In the genomic region with DNA sequence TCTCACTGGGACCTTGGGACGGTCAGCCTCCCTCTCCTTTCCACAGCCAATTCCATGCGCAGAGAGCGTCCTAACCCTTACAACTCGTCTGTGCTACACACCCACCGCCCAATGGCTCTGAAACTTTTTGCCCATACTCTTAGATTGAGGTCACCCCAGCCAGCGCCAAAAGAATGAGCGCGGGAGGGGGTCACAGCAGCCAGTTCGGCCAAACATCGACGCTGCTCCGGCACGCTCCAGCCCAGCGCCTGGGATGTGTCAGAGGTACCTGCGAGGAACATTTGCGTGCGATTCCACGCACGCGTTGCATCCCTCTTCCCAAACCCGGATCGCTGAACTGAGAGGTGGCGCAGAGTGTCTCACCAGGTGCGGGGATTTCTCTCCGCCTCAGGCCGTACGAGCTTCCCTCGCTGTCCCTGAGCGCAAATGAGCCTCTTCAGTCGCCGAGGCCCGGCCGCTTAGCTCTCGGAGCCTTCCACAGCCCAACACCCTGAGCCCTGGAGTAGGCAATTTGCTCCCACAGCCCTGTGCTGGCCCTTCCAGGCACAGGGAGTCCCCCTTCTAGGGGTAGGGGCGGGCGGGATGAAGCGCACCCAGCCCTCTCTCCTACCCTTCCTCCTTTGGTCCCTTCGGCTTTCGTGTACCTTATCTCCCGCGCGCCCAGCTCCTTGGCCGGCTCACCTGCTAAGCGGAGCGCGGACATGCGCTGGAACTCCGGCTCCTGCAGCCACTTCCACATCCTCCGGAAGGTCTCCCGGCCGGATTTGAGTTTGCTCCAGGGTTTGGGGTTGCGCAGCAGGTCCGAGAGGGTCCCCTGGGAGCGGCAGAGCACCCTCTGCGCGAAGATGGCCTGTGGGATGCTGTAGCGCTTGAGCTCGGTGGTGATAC, we compare ENCODE assay signal across 15 cellular contexts. TPM values are rescaled to one million over a fixed set of nuclear protein-coding genes. Genes with fewer than 3 reads are reported as not detected.
A peak's percentile ranks its signal among the peaks of the same experiment; 100 is the strongest.
DNase-seq lines count a peak whose midpoint lies in the region; ATAC-seq, FAIRE-seq and TF ChIP-seq lines count a peak whose summit lies in the region.
"Had no signal": no experiment of that assay in that cellular context is flagged by ENCODE, and none has a peak within 500 bp of the region (broad histone marks: within the 10 kb centered on the region; RNA-seq: fewer than 3 reads in every experiment).

No MANE protein-coding gene starts in this region.

- no peaks in the 10 kb centered on the region for H3K9me3 Mint-ChIP-seq in stimulated activated naive CD8-positive, alpha-beta T cell treated with anti-CD3 and anti-CD28 coated beads, Interleukin-15, Interleukin-2, amounts not matched to agents 100 ng/mL and 50 ng/mL, for 24 hours
- H3K9me3 Mint-ChIP-seq in stimulated activated naive CD8-positive, alpha-beta T cell treated with anti-CD3 and anti-CD28 coated beads, Interleukin-15, amount 100 ng/mL, for 72 hours: no peaks in the 10 kb centered on the region
- no peaks in the 10 kb centered on the region for H3K9me3 Mint-ChIP-seq in activated CD8-positive, alpha-beta T cell treated with anti-CD3 and anti-CD28 coated beads for 36 hours

- no peak for FAIRE-seq in kidney (lab: Jason Lieb, UNC)
- FAIRE-seq: colon had no signal

- peaks cover 79% of the 10 kb centered on the region for H3K27me3 ChIP-seq in adrenal gland

- ATAC-seq in stimulated activated naive CD8-positive, alpha-beta T cell treated with anti-CD3 and anti-CD28 coated beads, Interleukin-15, amount 100 ng/mL, for 72 hours: no peak
- no peak for ATAC-seq in activated CD8-positive, alpha-beta T cell treated with anti-CD3 and anti-CD28 coated beads for 36 hours
- no peak for ATAC-seq in GM18870 (IDR thresholded peaks at IDR 0.05; ENCODE audit: unreplicated experiment)
- ATAC-seq: left ventricle myocardium superior had no signal

- no peaks in the 10 kb centered on the region for H3K36me3 Mint-ChIP-seq in stimulated activated naive CD8-positive, alpha-beta T cell treated with anti-CD3 and anti-CD28 coated beads, Interleukin-15, Interleukin-2, amounts not matched to agents 100 ng/mL and 50 ng/mL, for 24 hours (ENCODE audit: low read depth)
- H3K36me3 Mint-ChIP-seq in activated CD8-positive, alpha-beta T cell treated with anti-CD3 and anti-CD28 coated beads for 36 hours (ENCODE audit: low read depth): no peaks in the 10 kb centered on the region

- H3K9me3 ChIP-seq in kidney (ENCODE audit: control insufficient read depth in 1 of 2, low read length in 2 of 2) (no peaks in the 10 kb centered on the region), adrenal gland (replicated peaks in 1 of 3) (no peaks in the 10 kb centered on the region)
- H3K9me3 ChIP-seq: upper lobe of left lung had no signal

- TF ChIP-seq POLR2A in lower leg skin (IDR thresholded peaks at IDR 0.05) (no peak), adrenal gland (IDR thresholded peaks at IDR 0.05) (no peak)

- POLR2A ChIA-PET in activated CD8-positive, alpha-beta T cell treated with anti-CD3 and anti-CD28 coated beads for 36 hours (lab: Charles Lee): interaction anchor here (1.0 kb wide), 1 partner anchor 23 kb away, joined by 3 read pairs; no protein-coding TSS in a partner anchor

- peaks cover 83% of the 10 kb centered on the region for H3K27me3 Mint-ChIP-seq in stimulated activated naive CD8-positive, alpha-beta T cell treated with anti-CD3 and anti-CD28 coated beads, Interleukin-15, Interleukin-2, amounts not matched to agents 100 ng/mL and 50 ng/mL, for 24 hours
- H3K27me3 Mint-ChIP-seq in stimulated activated naive CD8-positive, alpha-beta T cell treated with anti-CD3 and anti-CD28 coated beads, Interleukin-15, amount 100 ng/mL, for 72 hours: peaks cover 100% of the 10 kb centered on the region
- peaks cover 77% of the 10 kb centered on the region for H3K27me3 Mint-ChIP-seq in activated CD8-positive, alpha-beta T cell treated with anti-CD3 and anti-CD28 coated beads for 36 hours

- no peak for TF ChIP-seq CTCF in activated CD8-positive, alpha-beta T cell treated with anti-CD3 and anti-CD28 coated beads for 36 hours (IDR thresholded peaks at IDR 0.05)
- TF ChIP-seq CTCF in kidney (IDR thresholded peaks at IDR 0.05; ENCODE audit: borderline replicate concordance, extremely low read depth, insufficient read depth) (no peak), lower leg skin (IDR thresholded peaks at IDR 0.05) (no peak), adrenal gland (IDR thresholded peaks at IDR 0.05) (no peak)

- intact Hi-C loops in activated CD8-positive, alpha-beta T cell treated with anti-CD3 and anti-CD28 coated beads for 36 hours (cut with micrococcal nuclease): no loop called here
- intact Hi-C loops in kidney (cut with DNase I): loop anchor here (10.0 kb wide), 1 partner anchor 406 kb away; no protein-coding TSS in a partner anchor
- intact Hi-C loops in posterior vena cava (cut with DNase I): no loop called here
- intact Hi-C loops in lower leg skin (cut with DNase I; ENCODE audit: low total_unique reads): loop anchor here (10.0 kb wide), 1 partner anchor 406 kb away; no protein-coding TSS in a partner anchor
- intact Hi-C loops in adrenal gland (cut with DNase I): loop anchor here in 1 of 2 donors (10.0 kb wide), 1 partner anchor 406 kb away; no protein-coding TSS in a partner anchor

- CTCF ChIA-PET in activated CD8-positive, alpha-beta T cell treated with anti-CD3 and anti-CD28 coated beads for 36 hours (lab: Charles Lee): interaction anchor here (1.3 to 1.4 kb wide), 2 partner anchors 8 to 10 kb away, joined by 3 to 4 read pairs; no protein-coding TSS in a partner anchor

- H3K4me3 ChIP-seq in kidney (ENCODE audit: low read length in 2 of 2): no peak overlapping the region
- no peak overlapping the region for H3K4me3 ChIP-seq in lower leg skin (ENCODE audit: low read depth, poor library complexity, severe bottlenecking)
- H3K4me3 ChIP-seq in adrenal gland: no peak overlapping the region
- H3K4me3 ChIP-seq: upper lobe of left lung had no signal

- no peak for DNase-seq in stimulated activated naive CD8-positive, alpha-beta T cell treated with anti-CD3 and anti-CD28 coated beads, Interleukin-15, amount 100 ng/mL, for 72 hours
- no peak for DNase-seq in activated CD8-positive, alpha-beta T cell treated with anti-CD3 and anti-CD28 coated beads for 36 hours
- DNase-seq in kidney (peak; percentile 61), posterior vena cava (ENCODE audit: low spot score) (no peak), lower leg skin (ENCODE audit: low spot score in 2 of 2) (no peak), adrenal gland (no peak)
- DNase-seq: activated effector memory CD4-positive, alpha-beta T cell treated with anti-CD3 and anti-CD28 coated beads, Interleukin-2, amount 50 U/mL, for 16 hours; left ventricle myocardium superior; NCI-H1092; T1000 had no signal

- H3K36me3 ChIP-seq in kidney (ENCODE audit: control insufficient read depth in 1 of 2, insufficient read depth in 2 of 2, low read length in 2 of 2) (no peaks in the 10 kb centered on the region), adrenal gland (replicated peaks in 1 of 2) (no peaks in the 10 kb centered on the region)
- H3K36me3 ChIP-seq: upper lobe of left lung had no signal

- H3K27ac ChIP-seq in kidney (ENCODE audit: low read depth in 2 of 2, low read length in 2 of 2) (no peak overlapping the region), adrenal gland (no peak overlapping the region)
- H3K27ac ChIP-seq: HL-60, upper lobe of left lung had no signal

- WGBS in lower leg skin, 2 donors: 3% methylated on average over 48 to 52 of the region's 58 CpGs
- WGBS in adrenal gland, 4 donors: 1 to 4% (median 3%) methylated on average over 13 to 58 of the region's 58 CpGs

- H3K27ac Mint-ChIP-seq in stimulated activated naive CD8-positive, alpha-beta T cell treated with anti-CD3 and anti-CD28 coated beads, Interleukin-15, Interleukin-2, amounts not matched to agents 100 ng/mL and 50 ng/mL, for 24 hours: no peak overlapping the region
- no peak overlapping the region for H3K27ac Mint-ChIP-seq in stimulated activated naive CD8-positive, alpha-beta T cell treated with anti-CD3 and anti-CD28 coated beads, Interleukin-15, amount 100 ng/mL, for 72 hours
- H3K27ac Mint-ChIP-seq in activated CD8-positive, alpha-beta T cell treated with anti-CD3 and anti-CD28 coated beads for 36 hours: no peak overlapping the region

- peak overlapping the region; percentile 30 for H3K4me3 Mint-ChIP-seq in stimulated activated naive CD8-positive, alpha-beta T cell treated with anti-CD3 and anti-CD28 coated beads, Interleukin-15, Interleukin-2, amounts not matched to agents 100 ng/mL and 50 ng/mL, for 24 hours
- H3K4me3 Mint-ChIP-seq in stimulated activated naive CD8-positive, alpha-beta T cell treated with anti-CD3 and anti-CD28 coated beads, Interleukin-15, amount 100 ng/mL, for 72 hours: peak overlapping the region in 1 of 2 donors; percentile 81
- peak overlapping the region; percentile 12 for H3K4me3 Mint-ChIP-seq in activated CD8-positive, alpha-beta T cell treated with anti-CD3 and anti-CD28 coated beads for 36 hours

- peaks cover 33% of the 10 kb centered on the region for H3K4me1 Mint-ChIP-seq in stimulated activated naive CD8-positive, alpha-beta T cell treated with anti-CD3 and anti-CD28 coated beads, Interleukin-15, Interleukin-2, amounts not matched to agents 100 ng/mL and 50 ng/mL, for 24 hours (ENCODE audit: low read depth)
- H3K4me1 Mint-ChIP-seq in stimulated activated naive CD8-positive, alpha-beta T cell treated with anti-CD3 and anti-CD28 coated beads, Interleukin-15, amount 100 ng/mL, for 72 hours: peaks cover 75% of the 10 kb centered on the region
- H3K4me1 Mint-ChIP-seq in activated CD8-positive, alpha-beta T cell treated with anti-CD3 and anti-CD28 coated beads for 36 hours (ENCODE audit: low read depth): peaks cover 20% of the 10 kb centered on the region

- H3K4me1 ChIP-seq in kidney (ENCODE audit: control insufficient read depth in 1 of 2, insufficient read depth in 1 of 2, low read depth in 1 of 2, low read length in 2 of 2) (peaks cover 4 to 26% of the 10 kb centered on the region in 2 donors), adrenal gland (replicated peaks in 1 of 2) (peaks cover 0 to 9% of the 10 kb centered on the region in 2 donors)

- H3K9ac ChIP-seq in kidney (ENCODE audit: low read length in 2 of 2): no peak overlapping the region

RNA-seq across cellular contexts. Expression of a gene that starts 1.8 kb away (rescaled TPM):
- not detected for total RNA-seq in activated CD8-positive, alpha-beta T cell treated with anti-CD3 and anti-CD28 coated beads for 36 hours
- total RNA-seq in kidney (not detected), posterior vena cava (not detected), lower leg skin (not detected), adrenal gland (under 1 TPM in 1 of 8 donors, not detected in 7; 0.18 TPM)
- polyA plus RNA-seq in kidney (ENCODE audit: insufficient read depth, low read depth, low replicate concordance) (not detected), adrenal gland (not detected)
- total RNA-seq: left ventricle myocardium superior had no signal

Comparison
In these comparisons a context has a peak if more than half of its experiments do, and no peak if none do; other contexts are left out.
1. intact Hi-C loops: an anchor here in kidney (10.0 kb wide) and lower leg skin (10.0 kb wide); none called in activated CD8-positive, alpha-beta T cell treated with anti-CD3 and anti-CD28 coated beads for 36 hours and posterior vena cava.